In the genomic region with DNA sequence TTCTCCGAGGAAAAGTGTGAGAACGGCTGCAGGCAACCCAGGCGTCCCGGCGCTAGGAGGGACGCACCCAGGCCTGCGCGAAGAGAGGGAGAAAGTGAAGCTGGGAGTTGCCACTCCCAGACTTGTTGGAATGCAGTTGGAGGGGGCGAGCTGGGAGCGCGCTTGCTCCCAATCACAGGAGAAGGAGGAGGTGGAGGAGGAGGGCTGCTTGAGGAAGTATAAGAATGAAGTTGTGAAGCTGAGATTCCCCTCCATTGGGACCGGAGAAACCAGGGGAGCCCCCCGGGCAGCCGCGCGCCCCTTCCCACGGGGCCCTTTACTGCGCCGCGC, we compare ENCODE assay signal across 8 cellular contexts. TPM values are rescaled to one million over a fixed set of nuclear protein-coding genes. Genes with fewer than 3 reads are reported as not detected.
DNase-seq lines count a peak whose midpoint lies in the region; ATAC-seq and TF ChIP-seq lines count a peak whose summit lies in the region.

A gene (plus strand): TSS at position 247 of the 330 bp plus-strand sequence. CDS start 175 bp downstream, outside the sequence.

- no peaks in the 10 kb centered on the region for H3K36me3 Mint-ChIP-seq in natural killer cell treated with Interleukin-12 subunit alpha and Interleukin-12 subunit beta and Interleukin-15 and Interleukin-18, amount 100 ng/mL, for 72 hours
- peaks cover 2% of the 10 kb centered on the region for H3K36me3 Mint-ChIP-seq in activated CD8-positive, alpha-beta T cell treated with anti-CD3 and anti-CD28 coated beads, Interleukin-2, amount 10 ng/mL, durations not matched to agents 7 days and 5 days (ENCODE audit: low read depth)

- H3K4me3 Mint-ChIP-seq in natural killer cell treated with Interleukin-12 subunit alpha and Interleukin-12 subunit beta and Interleukin-15 and Interleukin-18, amount 100 ng/mL, for 72 hours = peak within 1 kb of the TSS; percentile 59
- H3K4me3 Mint-ChIP-seq in activated CD8-positive, alpha-beta T cell treated with anti-CD3 and anti-CD28 coated beads, Interleukin-2, amount 10 ng/mL, durations not matched to agents 7 days and 5 days = no peak within 1 kb of the TSS

- peak within 1 kb of the TSS in 1 of 2 donors; percentile 30 for H3K27ac Mint-ChIP-seq in natural killer cell treated with Interleukin-12 subunit alpha and Interleukin-12 subunit beta and Interleukin-15 and Interleukin-18, amount 100 ng/mL, for 72 hours
- H3K27ac Mint-ChIP-seq in activated CD8-positive, alpha-beta T cell treated with anti-CD3 and anti-CD28 coated beads, Interleukin-2, amount 10 ng/mL, durations not matched to agents 7 days and 5 days = no peak within 1 kb of the TSS

- DNase-seq in COLO829 (ENCODE audit: low spot score) = peak; percentile 72
- peak; percentile 45 for DNase-seq in SK-MEL-5 (ENCODE audit: low read depth, low spot score)
- DNase-seq in fibroblast of villous mesenchyme (ENCODE audit: low read depth) = peak; percentile 74
- DNase-seq in natural killer cell treated with Interleukin-12 subunit alpha and Interleukin-12 subunit beta and Interleukin-15 and Interleukin-18, amount 100 ng/mL, for 72 hours (ENCODE audit: low spot score) = no peak
- DNase-seq in GM19240 (ENCODE audit: insufficient read length, low spot score) = no peak
- no peak for DNase-seq in NCI-H128 (lab: John Stamatoyannopoulos, UW; ENCODE audit: unreplicated experiment)
- DNase-seq in activated gamma-delta T cell treated with Interleukin-2 at 50 U/mL for 16 hours = no peak
- no peak for DNase-seq in activated CD8-positive, alpha-beta T cell treated with anti-CD3 and anti-CD28 coated beads, Interleukin-2, amount 10 ng/mL, durations not matched to agents 7 days and 5 days

- peaks cover 15 to 21% of the 10 kb centered on the region in 2 donors for H3K27me3 Mint-ChIP-seq in natural killer cell treated with Interleukin-12 subunit alpha and Interleukin-12 subunit beta and Interleukin-15 and Interleukin-18, amount 100 ng/mL, for 72 hours
- H3K27me3 Mint-ChIP-seq in activated CD8-positive, alpha-beta T cell treated with anti-CD3 and anti-CD28 coated beads, Interleukin-2, amount 10 ng/mL, durations not matched to agents 7 days and 5 days (ENCODE audit: low read depth) = peaks cover 25% of the 10 kb centered on the region

- POLR2A ChIA-PET in activated CD8-positive, alpha-beta T cell treated with anti-CD3 and anti-CD28 coated beads, Interleukin-2, amount 10 ng/mL, durations not matched to agents 7 days and 5 days (lab: Charles Lee) = interaction anchor here (1.3 kb wide), 1 partner anchor 30 kb away, joined by 3 read pairs; no protein-coding TSS in a partner anchor

- H3K9me3 Mint-ChIP-seq in natural killer cell treated with Interleukin-12 subunit alpha and Interleukin-12 subunit beta and Interleukin-15 and Interleukin-18, amount 100 ng/mL, for 72 hours = no peaks in the 10 kb centered on the region
- no peaks in the 10 kb centered on the region for H3K9me3 Mint-ChIP-seq in activated CD8-positive, alpha-beta T cell treated with anti-CD3 and anti-CD28 coated beads, Interleukin-2, amount 10 ng/mL, durations not matched to agents 7 days and 5 days (ENCODE audit: insufficient read depth)

- ATAC-seq in natural killer cell treated with Interleukin-12 subunit alpha and Interleukin-12 subunit beta and Interleukin-15 and Interleukin-18, amount 100 ng/mL, for 72 hours = no peak
- no peak for ATAC-seq in activated CD8-positive, alpha-beta T cell treated with anti-CD3 and anti-CD28 coated beads, Interleukin-2, amount 10 ng/mL, durations not matched to agents 7 days and 5 days

- in situ Hi-C loops in SK-MEL-5 (cut with HindIII; ENCODE audit: low pct_unique_long_range_greater_than_20kb, low sequenced_read_pairs) = no loop called here

- peak within 1 kb of the TSS; percentile 83 for H3K4me3 ChIP-seq in fibroblast of villous mesenchyme (ENCODE audit: low read depth, low read length)

- TF ChIP-seq CTCF in fibroblast of villous mesenchyme (IDR thresholded peaks at IDR 0.05; ENCODE audit: insufficient read depth, low read depth, low read length) = no peak

- H3K4me1 Mint-ChIP-seq in natural killer cell treated with Interleukin-12 subunit alpha and Interleukin-12 subunit beta and Interleukin-15 and Interleukin-18, amount 100 ng/mL, for 72 hours (ENCODE audit: low read depth in 2 of 2) = peaks cover 16 to 35% of the 10 kb centered on the region in 2 donors
- peaks cover 8% of the 10 kb centered on the region for H3K4me1 Mint-ChIP-seq in activated CD8-positive, alpha-beta T cell treated with anti-CD3 and anti-CD28 coated beads, Interleukin-2, amount 10 ng/mL, durations not matched to agents 7 days and 5 days (ENCODE audit: low read depth)

- CTCF ChIA-PET in activated CD8-positive, alpha-beta T cell treated with anti-CD3 and anti-CD28 coated beads, Interleukin-2, amount 10 ng/mL, durations not matched to agents 7 days and 5 days (lab: Charles Lee) = interaction anchor here (1.1 to 1.9 kb wide), 3 partner anchors 19 to 46 kb away, joined by 3 to 6 read pairs (median 3); no protein-coding TSS in a partner anchor

RNA-seq across cellular contexts. Expression of the gene that starts here (rescaled TPM):
- total RNA-seq in SK-MEL-5 (2014; rRNA removed; shearing (Covaris generic)) = 11.9 and 12.4 TPM in 2 replicates
- 13.7 and 20.6 TPM in 2 replicates for polyA plus RNA-seq in SK-MEL-5 (2015; cell fraction: cytosol; rRNA removed)
- 31.0 and 35.3 TPM in 2 replicates for polyA plus RNA-seq in SK-MEL-5 (2015; cell fraction: nucleus; rRNA removed)
- 42.2 and 47.1 TPM in 2 replicates for total RNA-seq in fibroblast of villous mesenchyme
- total RNA-seq in natural killer cell treated with Interleukin-12 subunit alpha and Interleukin-12 subunit beta and Interleukin-15 and Interleukin-18, amount 100 ng/mL, for 72 hours = 1 to 10 TPM; 3.8 to 9.5 TPM
- 1 to 10 TPM; 2.1 to 3.0 TPM for total RNA-seq in activated CD8-positive, alpha-beta T cell treated with anti-CD3 and anti-CD28 coated beads, Interleukin-2, amount 10 ng/mL, durations not matched to agents 7 days and 5 days

Comparison
In these comparisons a context has a peak if more than half of its experiments do, and no peak if none do; other contexts are left out.
1. DNase-seq: peak in COLO829 (single experiment), SK-MEL-5 (single experiment) and fibroblast of villous mesenchyme (single experiment); none in natural killer cell treated with Interleukin-12 subunit alpha and Interleukin-12 subunit beta and Interleukin-15 and Interleukin-18, amount 100 ng/mL, for 72 hours (single experiment), GM19240 (single experiment), NCI-H128 (single experiment), activated gamma-delta T cell treated with Interleukin-2 at 50 U/mL for 16 hours (single experiment) and activated CD8-positive, alpha-beta T cell treated with anti-CD3 and anti-CD28 coated beads, Interleukin-2, amount 10 ng/mL, durations not matched to agents 7 days and 5 days (single experiment).